8 cellular contexts compared by ENCODE assay signal in genomic region chr19:14494451-14494850, GRCh38. TPM values are rescaled to one million over a fixed set of nuclear protein-coding genes. Genes with fewer than 3 reads are reported as not detected.
DNase-seq lines count a peak whose midpoint lies in the region; ATAC-seq and TF ChIP-seq lines count a peak whose summit lies in the region.

No MANE protein-coding gene starts in this region.

- H3K4me1 ChIP-seq in RWPE2 (ENCODE audit: insufficient read depth, poor library complexity, severe bottlenecking) = peaks cover 20% of the 10 kb centered on the region
- peaks cover 27% of the 10 kb centered on the region for H3K4me1 ChIP-seq in osteoblast (ENCODE audit: insufficient read depth, low read length)
- no peaks in the 10 kb centered on the region for H3K4me1 ChIP-seq in MM.1S (ENCODE audit: low read length)
- peaks cover 4% of the 10 kb centered on the region for H3K4me1 ChIP-seq in Karpas-422 (ENCODE audit: low read length)

- H3K4me3 ChIP-seq in RWPE2 (ENCODE audit: severe bottlenecking) (peak overlapping the region; percentile 55), osteoblast (ENCODE audit: insufficient read depth, low read length) (peak overlapping the region; percentile 95), MM.1S (ENCODE audit: low read length) (no peak overlapping the region), Karpas-422 (ENCODE audit: low read length) (no peak overlapping the region)

- H3K4me3 Mint-ChIP-seq in CD14-positive monocyte = peak overlapping the region; percentile 7 to 57

- H3F3A ChIP-seq in MM.1S (ENCODE audit: insufficient read depth, low read length) = peaks cover 3% of the 10 kb centered on the region; the same call in 1 of the 2 replicates

- DNase-seq in CD14-positive monocyte (ENCODE audit: low spot score) (no peak), RWPE2 (ENCODE audit: low spot score) (no peak), epithelial cell of prostate (ENCODE audit: low read depth, low spot score) (no peak), osteoblast (ENCODE audit: insufficient read length, low spot score, missing footprints) (no peak), COLO829 (ENCODE audit: low spot score) (no peak), foreskin melanocyte (no peak), MM.1S (no peak), Karpas-422 (no peak)

- H3K79me2 ChIP-seq in osteoblast (ENCODE audit: insufficient read depth, low read length) (peaks cover 42% of the 10 kb centered on the region), MM.1S (ENCODE audit: low read length) (no peaks in the 10 kb centered on the region), Karpas-422 (ENCODE audit: low read length) (no peaks in the 10 kb centered on the region)

- no peaks in the 10 kb centered on the region for H3K9me3 Mint-ChIP-seq in CD14-positive monocyte

- no peak overlapping the region for H3K9ac ChIP-seq in MM.1S (ENCODE audit: low read length)
- H3K9ac ChIP-seq in Karpas-422 (ENCODE audit: low read length) = no peak overlapping the region

- H2AFZ ChIP-seq in osteoblast (ENCODE audit: low read length) (no peak overlapping the region), MM.1S (ENCODE audit: low read length) (no peak overlapping the region), Karpas-422 (ENCODE audit: low read length) (no peak overlapping the region)

- H3K4me2 ChIP-seq in osteoblast (ENCODE audit: insufficient read depth, low read length) = peak overlapping the region; percentile 97
- H3K4me2 ChIP-seq in MM.1S (ENCODE audit: low read depth, low read length) = no peak overlapping the region
- H3K4me2 ChIP-seq in Karpas-422 (ENCODE audit: low read depth, low read length, poor library complexity, severe bottlenecking) = no peak overlapping the region

- H3K36me3 ChIP-seq in RWPE2 (ENCODE audit: low read depth) (peaks cover 50% of the 10 kb centered on the region), osteoblast (ENCODE audit: insufficient read depth, low read length) (peaks cover 25% of the 10 kb centered on the region), MM.1S (replicated peaks; ENCODE audit: insufficient read depth, low read length) (no peaks in the 10 kb centered on the region), Karpas-422 (ENCODE audit: insufficient read depth, low read length) (no peaks in the 10 kb centered on the region)

- no peak for ATAC-seq in RWPE2 (ENCODE audit: low read depth)

- H3K27ac Mint-ChIP-seq in CD14-positive monocyte = peak overlapping the region in 1 of 7 donors; percentile 0

- H3K27ac ChIP-seq in RWPE2 (ENCODE audit: poor library complexity, severe bottlenecking) (peak overlapping the region; percentile 80), epithelial cell of prostate (peak overlapping the region; percentile 92), osteoblast (ENCODE audit: low read depth, low read length) (peak overlapping the region; percentile 37), MM.1S (ENCODE audit: low read length) (no peak overlapping the region), Karpas-422 (ENCODE audit: low read length) (no peak overlapping the region)

- peaks cover 8 to 22% (median 11%) of the 10 kb centered on the region in 3 donors for H3K27me3 Mint-ChIP-seq in CD14-positive monocyte (ENCODE audit: low read depth in 3 of 3)

- H3K9me3 ChIP-seq in RWPE2 (ENCODE audit: severe bottlenecking) (no peaks in the 10 kb centered on the region), osteoblast (ENCODE audit: low read depth, low read length) (no peaks in the 10 kb centered on the region), MM.1S (replicated peaks; ENCODE audit: insufficient read depth, low read length) (no peaks in the 10 kb centered on the region), Karpas-422 (ENCODE audit: low read length) (no peaks in the 10 kb centered on the region)

- peaks cover 23% of the 10 kb centered on the region for H3K4me1 Mint-ChIP-seq in CD14-positive monocyte

- intact Hi-C loops in CD14-positive monocyte (cut with micrococcal nuclease) = no loop called here

- H3K27me3 ChIP-seq in RWPE2 (ENCODE audit: insufficient read depth, poor library complexity, severe bottlenecking) (no peaks in the 10 kb centered on the region), osteoblast (ENCODE audit: insufficient read depth, low read length) (no peaks in the 10 kb centered on the region), MM.1S (replicated peaks; ENCODE audit: insufficient read depth, low read length) (no peaks in the 10 kb centered on the region; the same call in 1 of the 2 replicates), Karpas-422 (ENCODE audit: low read length) (no peaks in the 10 kb centered on the region)

- TF ChIP-seq CTCF in CD14-positive monocyte (IDR thresholded peaks at IDR 0.05) = no peak
- TF ChIP-seq CTCF in RWPE2 (IDR thresholded peaks at IDR 0.05; ENCODE audit: poor library complexity, severe bottlenecking) = no peak
- TF ChIP-seq CTCF in osteoblast (IDR thresholded peaks at IDR 0.05; ENCODE audit: extremely low read depth, low read depth, low read length) = no peak
- TF ChIP-seq CTCF in MM.1S (IDR thresholded peaks at IDR 0.05; ENCODE audit: low read length) = no peak

- H4K20me1 ChIP-seq in osteoblast (ENCODE audit: insufficient read depth, low read length) (peaks cover 17% of the 10 kb centered on the region), MM.1S (ENCODE audit: insufficient read depth, low read length) (no peaks in the 10 kb centered on the region), Karpas-422 (ENCODE audit: insufficient read depth, low read depth, low read length) (no peaks in the 10 kb centered on the region)

- H3K36me3 Mint-ChIP-seq in CD14-positive monocyte = peaks cover 0 to 1% of the 10 kb centered on the region in 2 donors

- H3K9me2 ChIP-seq in MM.1S (replicated peaks; ENCODE audit: insufficient read depth, low read length) (no peaks in the 10 kb centered on the region), Karpas-422 (replicated peaks; ENCODE audit: insufficient read depth, low read length) (no peaks in the 10 kb centered on the region)

RNA-seq across cellular contexts. Expression of gene GIPC1, which starts 1.5 kb away (rescaled TPM):
- 1 to 10 TPM; 4.8 to 6.2 TPM for polyA plus RNA-seq in CD14-positive monocyte
- total RNA-seq in osteoblast = 114 and 115 TPM in 2 replicates
- 1.9 and 4.6 TPM in 2 replicates for total RNA-seq in Karpas-422 (2014; rRNA removed; shearing (Covaris generic); ENCODE audit: low replicate concordance)

RNA-seq across cellular contexts. Expression of gene PTGER1, which starts 19.3 kb away (rescaled TPM):
- not detected for polyA plus RNA-seq in CD14-positive monocyte
- total RNA-seq in osteoblast = 0.72 and 0.88 TPM in 2 replicates
- total RNA-seq in Karpas-422 (2014; rRNA removed; shearing (Covaris generic); ENCODE audit: low replicate concordance) = not detected in 2 replicates

RNA-seq across cellular contexts. Expression of gene DNAJB1, which starts 23.7 kb away (rescaled TPM):
- polyA plus RNA-seq in CD14-positive monocyte = 10 to 100 TPM; 59.3 to 70.9 TPM
- total RNA-seq in osteoblast = 65.1 and 70.9 TPM in 2 replicates
- total RNA-seq in Karpas-422 (2014; rRNA removed; shearing (Covaris generic); ENCODE audit: low replicate concordance) = 39.7 and 49.0 TPM in 2 replicates

RNA-seq across cellular contexts. Expression of gene TECR, which starts 34.9 kb away (rescaled TPM):
- 10 to 100 TPM; 76.7 to 79.6 TPM for polyA plus RNA-seq in CD14-positive monocyte
- 40.1 and 41.6 TPM in 2 replicates for total RNA-seq in osteoblast
- total RNA-seq in Karpas-422 (2014; rRNA removed; shearing (Covaris generic); ENCODE audit: low replicate concordance) = 45.1 and 81.4 TPM in 2 replicates

Comparison
In these comparisons a context has a peak if more than half of its experiments do, and no peak if none do; other contexts are left out.
1. H3K27ac ChIP-seq: peak in RWPE2 (single experiment), epithelial cell of prostate (single experiment) and osteoblast (single experiment); none in MM.1S (single experiment) and Karpas-422 (single experiment).
2. H3K4me3 ChIP-seq: peak in RWPE2 (single experiment) and osteoblast (single experiment); none in MM.1S (single experiment) and Karpas-422 (single experiment).
3. RNA of gene GIPC1, which starts 1.5 kb away (total RNA-seq): 114 to 115 TPM in osteoblast; 1.9 to 4.6 TPM in Karpas-422; every median in the first group is over 10 times any median in the second.